In genomic region chr1:25649505-25650218, GRCh38 we compare ENCODE assay signal across 26 cellular contexts. TPM values are rescaled to one million over a fixed set of nuclear protein-coding genes. Genes with fewer than 3 reads are reported as not detected.
A peak's percentile ranks its signal among the peaks of the same experiment; 100 is the strongest.
DNase-seq lines count a peak whose midpoint lies in the region; ATAC-seq and TF ChIP-seq lines count a peak whose summit lies in the region.
"Had no signal": no experiment of that assay in that cellular context is flagged by ENCODE, and none has a peak within 500 bp of the region (broad histone marks: within the 10 kb centered on the region; RNA-seq: fewer than 3 reads in every experiment).

No MANE protein-coding gene starts in this region.

- H3K27me3 Mint-ChIP-seq in activated CD8-positive, alpha-beta memory T cell treated with anti-CD3 and anti-CD28 coated beads, Interleukin-2, amount 10 ng/mL, durations not matched to agents 7 days and 5 days, result peaks cover 78% of the 10 kb centered on the region
- H3K27me3 Mint-ChIP-seq: central memory CD8-positive, alpha-beta T cell had no signal

- H3K27me3 ChIP-seq in SK-N-SH (ENCODE audit: insufficient read depth), result peaks cover 27% of the 10 kb centered on the region; the same call in 1 of the 2 replicates
- H3K27me3 ChIP-seq: pancreas, spleen, stomach, transverse colon had no signal

- H3K27ac ChIP-seq in SK-N-SH (ENCODE audit: low read depth in 2 of 2, low read length in 1 of 2), result no peak overlapping the region
- H3K27ac ChIP-seq: 22Rv1; BLaER1 treated with 17β-estradiol and CSF1 and Interleukin-3, amounts not matched to agents 10 nM and 100 nM; pancreas; spleen; transverse colon had no signal

- peaks cover 15% of the 10 kb centered on the region for H3K36me3 Mint-ChIP-seq in activated CD8-positive, alpha-beta memory T cell treated with anti-CD3 and anti-CD28 coated beads, Interleukin-2, amount 10 ng/mL, durations not matched to agents 7 days and 5 days

- CTCF ChIA-PET in SK-N-SH (lab: Yijun Ruan, JAX), result no interaction called here
- CTCF ChIA-PET in activated CD8-positive, alpha-beta memory T cell treated with anti-CD3 and anti-CD28 coated beads, Interleukin-2, amount 10 ng/mL, durations not matched to agents 7 days and 5 days (lab: Charles Lee), result interaction anchor here (0.8 kb wide), 1 partner anchor 11 kb away, joined by 4 read pairs; no protein-coding TSS in a partner anchor

- H3K4me2 ChIP-seq in SK-N-SH, result no peak overlapping the region

- H3K4me3 ChIP-seq in SK-N-SH (ENCODE audit: low read depth in 2 of 2, low read length in 1 of 2), result no peak overlapping the region
- H3K4me3 ChIP-seq: BLaER1 treated with 17β-estradiol and CSF1 and Interleukin-3, amounts not matched to agents 10 nM and 100 nM; pancreas; spleen; stomach; transverse colon had no signal

- TF ChIP-seq EP300 in SK-N-SH (IDR thresholded peaks at IDR 0.05; ENCODE audit: borderline replicate concordance in 1 of 2, low read depth in 1 of 2, low read length in 1 of 2), result no peak

- POLR2A ChIA-PET in SK-N-SH (lab: Yijun Ruan, JAX), result no interaction called here

- no peaks in the 10 kb centered on the region for H3K9me2 ChIP-seq in SK-N-SH

- no peak for TF ChIP-seq RAD21 in SK-N-SH (IDR thresholded peaks at IDR 0.05; ENCODE audit: low read length)

- H2AFZ ChIP-seq in SK-N-SH (ENCODE audit: low read depth), result no peak overlapping the region

- no peak overlapping the region for H3K9ac ChIP-seq in SK-N-SH
- H3K9ac ChIP-seq: BLaER1 treated with 17β-estradiol and CSF1 and Interleukin-3, amounts not matched to agents 10 nM and 100 nM had no signal

- no peak overlapping the region for H3K4me3 Mint-ChIP-seq in activated CD8-positive, alpha-beta memory T cell treated with anti-CD3 and anti-CD28 coated beads, Interleukin-2, amount 10 ng/mL, durations not matched to agents 7 days and 5 days
- H3K4me3 Mint-ChIP-seq: activated T-helper 1 cell treated with anti-CD3 and anti-CD28 coated beads, Interleukin-12 subunit alpha, Interleukin-12 subunit beta, Interleukin-2, Interleukin-4 antibody, amounts not matched to agents 30 ng/mL and 10 ng/mL and 1 ng/mL, durations not matched to agents 14 hours and 24 hours and 36 hours; central memory CD8-positive, alpha-beta T cell; T-helper 1 cell treated with Interleukin-12 subunit alpha and Interleukin-12 subunit beta and Interleukin-4 antibody, amounts not matched to agents 30 μg/mL and 1 μg/mL, for 36 hours had no signal

- H3K9me3 ChIP-seq in SK-N-SH, result no peaks in the 10 kb centered on the region
- H3K9me3 ChIP-seq: BLaER1 treated with 17β-estradiol and CSF1 and Interleukin-3, amounts not matched to agents 10 nM and 100 nM; pancreas; spleen; stomach; transverse colon had no signal

- H3K4me1 Mint-ChIP-seq in activated CD8-positive, alpha-beta memory T cell treated with anti-CD3 and anti-CD28 coated beads, Interleukin-2, amount 10 ng/mL, durations not matched to agents 7 days and 5 days, result peaks cover 12% of the 10 kb centered on the region

- DNase-seq in SK-N-SH, result peak; percentile 8
- DNase-seq in activated CD8-positive, alpha-beta memory T cell treated with anti-CD3 and anti-CD28 coated beads, Interleukin-2, amount 10 ng/mL, durations not matched to agents 7 days and 5 days, result peak; percentile 22
- DNase-seq in left lobe of liver (ENCODE audit: low spot score), result peak; percentile 43
- DNase-seq in stimulated activated CD8-positive, alpha-beta memory T cell treated with anti-CD3 and anti-CD28 coated beads, Interleukin-4, amount 100 ng/mL, for 48 hours, result peak; percentile 14
- no peak for DNase-seq in DMS79 treated with DMSO at 0.1 percent for 48 hours (lab: John Stamatoyannopoulos, UW)
- DNase-seq in inferior parietal cortex (ENCODE audit: extremely low spot score), result no peak
- DNase-seq: activated naive CD4-positive, alpha-beta T cell treated with Interleukin-2 at 50 U/mL for 16 hours; COR-L47; GDM1; HCEC 1CT; Kasumi-1; NCI-H1417 treated with DMSO at 0.1 percent for 48 hours; NCI-H524 treated with DMSO at 0.1 percent for 48 hours; NK-92 treated with Interleukin-12 subunit alpha and Interleukin-12 subunit beta, amount 100 ng/mL, for 24 hours; pancreas; spleen; stomach; transverse colon had no signal

- no peaks in the 10 kb centered on the region; a peak in 1 of 4 replicates for H3K4me1 ChIP-seq in SK-N-SH (ENCODE audit: control insufficient read depth in 1 of 2, insufficient read depth in 2 of 2, low read depth in 1 of 2, low read length in 1 of 2)
- H3K4me1 ChIP-seq: pancreas had no signal

- no peak overlapping the region for H3K27ac Mint-ChIP-seq in activated CD8-positive, alpha-beta memory T cell treated with anti-CD3 and anti-CD28 coated beads, Interleukin-2, amount 10 ng/mL, durations not matched to agents 7 days and 5 days
- H3K27ac Mint-ChIP-seq: activated T-helper 1 cell treated with anti-CD3 and anti-CD28 coated beads, Interleukin-12 subunit alpha, Interleukin-12 subunit beta, Interleukin-2, Interleukin-4 antibody, amounts not matched to agents 30 ng/mL and 10 ng/mL and 1 ng/mL, durations not matched to agents 14 hours and 24 hours and 36 hours; T-helper 1 cell treated with Interleukin-12 subunit alpha and Interleukin-12 subunit beta and Interleukin-4 antibody, amounts not matched to agents 30 μg/mL and 1 μg/mL, for 36 hours had no signal

- no peaks in the 10 kb centered on the region for H3K36me3 ChIP-seq in SK-N-SH (replicated peaks in 1 of 2; ENCODE audit: control insufficient read depth in 1 of 2, insufficient read depth in 2 of 2, low read length in 1 of 2)
- H3K36me3 ChIP-seq: BLaER1 treated with 17β-estradiol and CSF1 and Interleukin-3, amounts not matched to agents 10 nM and 100 nM; pancreas; transverse colon had no signal

- ATAC-seq in SK-N-SH treated with all-trans-retinoic acid at 6 μM for 48 hours (no peak), left lobe of liver (peak; percentile 23), HG02759 (IDR thresholded peaks at IDR 0.05; ENCODE audit: unreplicated experiment) (no peak)
- no peak for ATAC-seq in activated CD8-positive, alpha-beta memory T cell treated with anti-CD3 and anti-CD28 coated beads, Interleukin-2, amount 10 ng/mL, durations not matched to agents 7 days and 5 days
- ATAC-seq: HepG2 had no signal

- H3K79me2 ChIP-seq in SK-N-SH (ENCODE audit: insufficient read depth), result no peaks in the 10 kb centered on the region

- 57% methylated on average over 10 of the region's 10 CpGs for WGBS in SK-N-SH (ENCODE audit: low lambda C conversion rate)

- H3K9me3 Mint-ChIP-seq in activated CD8-positive, alpha-beta memory T cell treated with anti-CD3 and anti-CD28 coated beads, Interleukin-2, amount 10 ng/mL, durations not matched to agents 7 days and 5 days (ENCODE audit: low read depth), result no peaks in the 10 kb centered on the region
- H3K9me3 Mint-ChIP-seq: activated T-helper 1 cell treated with anti-CD3 and anti-CD28 coated beads, Interleukin-12 subunit alpha, Interleukin-12 subunit beta, Interleukin-2, Interleukin-4 antibody, amounts not matched to agents 30 ng/mL and 10 ng/mL and 1 ng/mL, durations not matched to agents 14 hours and 24 hours and 36 hours; central memory CD8-positive, alpha-beta T cell; T-helper 1 cell treated with Interleukin-12 subunit alpha and Interleukin-12 subunit beta and Interleukin-4 antibody, amounts not matched to agents 30 μg/mL and 1 μg/mL, for 36 hours had no signal

- H3F3A ChIP-seq in SK-N-SH (replicated peaks; ENCODE audit: insufficient read depth), result no peaks in the 10 kb centered on the region

- no peaks in the 10 kb centered on the region for H4K20me1 ChIP-seq in SK-N-SH (ENCODE audit: insufficient read depth)

- no peak for TF ChIP-seq CTCF in SK-N-SH (IDR thresholded peaks at IDR 0.05)

TF ChIP-seq in SK-N-SH, 30 proteins besides CTCF, POLR2A, EP300 and RAD21 (continues in another document):
- TF ChIP-seq ZBTB33 (IDR thresholded peaks at IDR 0.05; ENCODE audit: borderline replicate concordance, low read depth), result no peak
- TF ChIP-seq SMC3 (IDR thresholded peaks at IDR 0.05; ENCODE audit: low read depth, low read length), result no peak
- no peak for TF ChIP-seq FOXM1 (IDR thresholded peaks at IDR 0.05; ENCODE audit: low read depth)

TF ChIP-seq in SK-N-SH treated with all-trans-retinoic acid at 6 μM for 48 hours, 23 proteins besides CTCF, POLR2A, EP300 and RAD21 (continues in another document):
- TF ChIP-seq GLIS3 (CRISPR knock-in tag; IDR thresholded peaks at IDR 0.05), result no peak
- TF ChIP-seq SNAI2 (CRISPR knock-in tag; IDR thresholded peaks at IDR 0.05), result no peak
- TF ChIP-seq CREB5 (CRISPR knock-in tag; IDR thresholded peaks at IDR 0.05; ENCODE audit: low read depth), result no peak
- no peak for TF ChIP-seq RARB (CRISPR knock-in tag; IDR thresholded peaks at IDR 0.05)
- TF ChIP-seq ZC3H10 (CRISPR knock-in tag; IDR thresholded peaks at IDR 0.05), result no peak
- TF ChIP-seq PATZ1 (CRISPR knock-in tag; IDR thresholded peaks at IDR 0.05; ENCODE audit: borderline replicate concordance), result no peak

RNA-seq across cellular contexts. Expression of gene MAN1C1, which starts 33.1 kb away (rescaled TPM):
- 0.20 and 0.26 TPM in 2 replicates for polyA plus RNA-seq in SK-N-SH (2012; rRNA removed)
- polyA plus RNA-seq in SK-N-SH (2012; cell fraction: cytosol; rRNA removed), result 0.21 and 0.32 TPM in 2 replicates
- polyA plus RNA-seq in SK-N-SH (2012; cell fraction: nucleus; rRNA removed), result 0.25 and 0.27 TPM in 2 replicates
- total RNA-seq in activated CD8-positive, alpha-beta memory T cell treated with anti-CD3 and anti-CD28 coated beads, Interleukin-2, amount 10 ng/mL, durations not matched to agents 7 days and 5 days, result 10 to 100 TPM; 15.5 to 20.0 TPM
- total RNA-seq in left lobe of liver, result 39.4 TPM

Comparison
In these comparisons a context has a peak if more than half of its experiments do, and no peak if none do; other contexts are left out.
1. DNase-seq: peak in SK-N-SH (single experiment), activated CD8-positive, alpha-beta memory T cell treated with anti-CD3 and anti-CD28 coated beads, Interleukin-2, amount 10 ng/mL, durations not matched to agents 7 days and 5 days (single experiment), left lobe of liver (single experiment) and stimulated activated CD8-positive, alpha-beta memory T cell treated with anti-CD3 and anti-CD28 coated beads, Interleukin-4, amount 100 ng/mL, for 48 hours (single experiment); none in DMS79 treated with DMSO at 0.1 percent for 48 hours (single experiment) and inferior parietal cortex (single experiment).